ENCODE assay signal across 28 cellular contexts in the genomic region with DNA sequence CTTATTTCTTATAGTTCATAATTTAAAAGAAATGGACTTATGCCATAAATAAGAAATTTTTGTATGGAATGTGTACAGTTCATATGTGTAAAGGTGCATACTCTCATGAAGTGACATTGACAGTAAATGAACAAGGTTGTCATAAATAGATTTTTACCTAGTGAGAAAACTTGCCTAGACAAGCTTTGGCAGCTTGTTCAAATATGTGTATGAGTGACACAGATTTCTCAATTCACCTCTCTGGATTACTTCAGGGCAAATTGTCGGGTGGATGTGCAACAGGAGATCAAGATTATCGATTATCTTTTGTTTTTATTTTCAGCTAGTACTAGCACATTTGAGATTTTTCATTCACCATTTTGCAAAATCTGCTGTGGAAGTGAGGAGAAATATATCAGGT.
"Had no signal": no experiment of that assay in that cellular context is flagged by ENCODE, and none has a peak within 500 bp of the region (broad histone marks: within the 10 kb centered on the region; RNA-seq: fewer than 3 reads in every experiment).

No MANE protein-coding gene starts in this region.

- H3K4me3 ChIP-seq: ascending aorta, SJSA1 had no signal

- H3K27me3 ChIP-seq: ascending aorta, SJSA1 had no signal

- DNase-seq: activated CD4-positive, alpha-beta T cell treated with anti-CD3 and anti-CD28 coated beads, Interleukin-2, amount 10 ng/mL, durations not matched to agents 24 days and 14 days; activated CD4-positive, alpha-beta T cell treated with anti-CD3 and anti-CD28 coated beads, Interleukin-2, amount 50 U/mL, for 4 hours; activated CD8-positive, alpha-beta T cell treated with anti-CD3 and anti-CD28 coated beads for 36 hours; activated gamma-delta T cell; activated naive CD4-positive, alpha-beta T cell treated with Interleukin-2 at 50 U/mL for 16 hours; activated naive CD8-positive, alpha-beta T cell treated with anti-CD3 and anti-CD28 coated beads, Interleukin-2, amount 10 ng/mL, durations not matched to agents 7 days and 5 days; activated T-cell treated with anti-CD3 and anti-CD28 coated beads, Interleukin-2, amount 50 U/mL, for 1 hour; activated T-cell treated with anti-CD3 and anti-CD28 coated beads, Interleukin-2, amount 50 U/mL, for 72 hours; amygdala; Kasumi-1; KG1; MM.1S; MV-4-11; NCI-H1092; NCI-H1436 treated with DMSO at 0.1 percent for 48 hours; NCI-H1694 treated with DMSO at 0.1 percent for 48 hours; NCI-H2029; NCI-H345; NCI-H524 treated with DMSO at 0.1 percent for 48 hours; SHP77 treated with DMSO at 0.1 percent for 48 hours; SK-N-SH had no signal

- ATAC-seq: activated CD8-positive, alpha-beta T cell treated with anti-CD3 and anti-CD28 coated beads for 36 hours; activated T-cell treated with anti-CD3 and anti-CD28 coated beads, Interleukin-2, amount 50 U/mL, for 72 hours; activated T-helper 17 cell treated with anti-CD3 and anti-CD28 coated beads, Interleukin-2, amount 50 U/mL, for 72 hours; Panc1 had no signal

- H3K4me1 Mint-ChIP-seq: activated naive CD8-positive, alpha-beta T cell treated with anti-CD3 and anti-CD28 coated beads, Interleukin-2, amount 10 ng/mL, durations not matched to agents 7 days and 5 days; activated T-helper 17 cell treated with anti-CD3 and anti-CD28 coated beads, Interleukin-2, amount 50 U/mL, for 72 hours had no signal

- H3K9me3 Mint-ChIP-seq: activated CD8-positive, alpha-beta T cell treated with anti-CD3 and anti-CD28 coated beads for 36 hours; activated naive CD4-positive, alpha-beta T cell treated with anti-CD3 and anti-CD28 coated beads, Interleukin-2, amount 50 U/mL, for 24 hours; activated naive CD8-positive, alpha-beta T cell treated with anti-CD3 and anti-CD28 coated beads, Interleukin-2, amount 10 ng/mL, durations not matched to agents 7 days and 5 days; activated T-cell treated with anti-CD3 and anti-CD28 coated beads, Interleukin-2, amount 50 U/mL, for 72 hours; activated T-helper 17 cell treated with anti-CD3 and anti-CD28 coated beads, Interleukin-2, amount 50 U/mL, for 72 hours; T-helper 1 cell treated with Interleukin-12 subunit alpha and Interleukin-12 subunit beta and Interleukin-4 antibody, amounts not matched to agents 30 μg/mL and 1 μg/mL, for 36 hours; T-helper 2 cell treated with Interferon-gamma antibody and Interleukin-4, amounts not matched to agents 5 μg/mL and 100 μg/mL, for 36 hours had no signal

- H3K27ac Mint-ChIP-seq: activated CD4-positive, alpha-beta T cell treated with anti-CD3 and anti-CD28 coated beads, Interleukin-2, amount 10 ng/mL, durations not matched to agents 24 days and 14 days; activated CD8-positive, alpha-beta T cell treated with anti-CD3 and anti-CD28 coated beads for 36 hours; activated naive CD4-positive, alpha-beta T cell treated with anti-CD3 and anti-CD28 coated beads, Interleukin-2, amount 50 U/mL, for 24 hours; activated naive CD8-positive, alpha-beta T cell treated with anti-CD3 and anti-CD28 coated beads, Interleukin-2, amount 10 ng/mL, durations not matched to agents 7 days and 5 days; activated T-cell treated with anti-CD3 and anti-CD28 coated beads, Interleukin-2, amount 50 U/mL, for 72 hours; activated T-helper 17 cell treated with anti-CD3 and anti-CD28 coated beads, Interleukin-2, amount 50 U/mL, for 72 hours; T-helper 1 cell treated with Interleukin-12 subunit alpha and Interleukin-12 subunit beta and Interleukin-4 antibody, amounts not matched to agents 30 μg/mL and 1 μg/mL, for 36 hours; T-helper 2 cell treated with Interferon-gamma antibody and Interleukin-4, amounts not matched to agents 5 μg/mL and 100 μg/mL, for 36 hours had no signal

- H3K4me1 ChIP-seq: ascending aorta, SJSA1 had no signal

- H3K27me3 Mint-ChIP-seq: activated CD8-positive, alpha-beta T cell treated with anti-CD3 and anti-CD28 coated beads for 36 hours; activated T-helper 17 cell treated with anti-CD3 and anti-CD28 coated beads, Interleukin-2, amount 50 U/mL, for 72 hours had no signal

- H3K9me2 ChIP-seq: SK-N-SH had no signal

- H3K4me3 Mint-ChIP-seq: activated CD4-positive, alpha-beta T cell treated with anti-CD3 and anti-CD28 coated beads, Interleukin-2, amount 10 ng/mL, durations not matched to agents 24 days and 14 days; activated CD8-positive, alpha-beta T cell treated with anti-CD3 and anti-CD28 coated beads for 36 hours; activated naive CD4-positive, alpha-beta T cell treated with anti-CD3 and anti-CD28 coated beads, Interleukin-2, amount 50 U/mL, for 24 hours; activated naive CD8-positive, alpha-beta T cell treated with anti-CD3 and anti-CD28 coated beads, Interleukin-2, amount 10 ng/mL, durations not matched to agents 7 days and 5 days; activated T-cell treated with anti-CD3 and anti-CD28 coated beads, Interleukin-2, amount 50 U/mL, for 72 hours; activated T-helper 17 cell treated with anti-CD3 and anti-CD28 coated beads, Interleukin-2, amount 50 U/mL, for 72 hours; T-helper 1 cell treated with Interleukin-12 subunit alpha and Interleukin-12 subunit beta and Interleukin-4 antibody, amounts not matched to agents 30 μg/mL and 1 μg/mL, for 36 hours; T-helper 2 cell treated with Interferon-gamma antibody and Interleukin-4, amounts not matched to agents 5 μg/mL and 100 μg/mL, for 36 hours had no signal

- H3K9me3 ChIP-seq: ascending aorta, SJSA1, SK-N-SH had no signal

- H3K27ac ChIP-seq: ascending aorta, SJSA1 had no signal

- H3K4me2 ChIP-seq: SK-N-SH had no signal

- H3K9ac ChIP-seq: SK-N-SH had no signal

- H3K36me3 Mint-ChIP-seq: activated naive CD4-positive, alpha-beta T cell treated with anti-CD3 and anti-CD28 coated beads, Interleukin-2, amount 50 U/mL, for 24 hours; activated naive CD8-positive, alpha-beta T cell treated with anti-CD3 and anti-CD28 coated beads, Interleukin-2, amount 10 ng/mL, durations not matched to agents 7 days and 5 days had no signal

- H3K36me3 ChIP-seq: ascending aorta, SJSA1 had no signal
